Comparison of ENCODE assay signal across 19 cellular contexts in the genomic region with DNA sequence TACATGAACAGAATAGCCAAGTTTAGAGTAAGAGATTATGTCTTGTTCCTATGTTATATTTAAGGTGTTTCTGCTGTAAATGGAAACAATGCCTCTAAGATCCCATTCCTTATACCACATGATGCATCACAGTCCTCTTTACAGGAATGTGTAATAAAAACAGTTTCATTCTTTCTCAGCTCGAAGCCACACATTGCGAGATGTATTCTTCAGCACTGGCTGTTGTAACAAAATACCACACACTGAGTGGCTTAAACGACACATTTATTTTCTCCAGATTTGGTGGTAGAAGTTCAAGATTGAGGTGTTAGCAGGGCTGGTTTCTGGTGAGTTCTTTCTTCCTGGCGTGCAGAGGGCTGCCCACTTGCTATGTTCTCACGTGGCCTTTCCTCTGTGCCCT.
DNase-seq lines count a peak whose midpoint lies in the region; ATAC-seq and TF ChIP-seq lines count a peak whose summit lies in the region.
"Had no signal": no experiment of that assay in that cellular context is flagged by ENCODE, and none has a peak within 500 bp of the region (broad histone marks: within the 10 kb centered on the region; RNA-seq: fewer than 3 reads in every experiment).

No MANE protein-coding gene starts in this region.

- POLR2A ChIA-PET in MCF 10A (lab: Yijun Ruan, JAX), result no interaction called here
- POLR2A ChIA-PET in CD4-positive, alpha-beta memory T cell (lab: Charles Lee; ENCODE audit: partially characterized antibody), result no interaction called here

- H3K4me1 Mint-ChIP-seq in MCF 10A (ENCODE audit: insufficient read depth, unreplicated experiment), result peaks cover 6% of the 10 kb centered on the region
- no peaks in the 10 kb centered on the region for H3K4me1 Mint-ChIP-seq in CD4-positive, alpha-beta memory T cell
- H3K4me1 Mint-ChIP-seq: T-cell had no signal

- no peak for TF ChIP-seq POLR2A in NB4 (IDR thresholded peaks at IDR 0.05; ENCODE audit: extremely low read depth, insufficient read length)

- peak overlapping the region; percentile 52 for H3K4me3 Mint-ChIP-seq in MCF 10A (ENCODE audit: unreplicated experiment)
- no peak overlapping the region for H3K4me3 Mint-ChIP-seq in CD4-positive, alpha-beta memory T cell
- H3K4me3 Mint-ChIP-seq: CD4-positive, alpha-beta T cell; T-cell had no signal

- H3K9ac ChIP-seq in mammary epithelial cell (ENCODE audit: insufficient read depth, low read length), result no peak overlapping the region
- H3K9ac ChIP-seq: KMS-11 had no signal

- no peak for ATAC-seq in HG02840 (IDR thresholded peaks at IDR 0.05; ENCODE audit: low FRiP score, unreplicated experiment)
- ATAC-seq: A549, T-cell had no signal

- H2AFZ ChIP-seq in mammary epithelial cell (ENCODE audit: low read depth, low read length), result no peak overlapping the region

- DNase-seq in MCF 10A (ENCODE audit: unreplicated experiment) (peak; percentile 6), mammary epithelial cell (no peak), NB4 (ENCODE audit: low read depth) (peak; percentile 33), SK-MEL-5 (ENCODE audit: low read depth, low spot score) (peak; percentile 6)
- no peak for DNase-seq in central memory CD4-positive, alpha-beta T cell
- no peak for DNase-seq in CD4-positive, alpha-beta memory T cell
- DNase-seq: Calu3; CD4-positive, alpha-beta T cell; MG63; NCI-H1694 treated with DMSO at 0.1 percent for 48 hours; NCI-H510A; NCI-H748 treated with DMSO at 0.1 percent for 48 hours; Peyer's patch; T-cell had no signal

- H4K20me1 ChIP-seq in mammary epithelial cell (ENCODE audit: insufficient read depth, low read length), result no peaks in the 10 kb centered on the region

- no peaks in the 10 kb centered on the region for H3K36me3 Mint-ChIP-seq in MCF 10A (ENCODE audit: insufficient read depth, unreplicated experiment)
- H3K36me3 Mint-ChIP-seq in CD4-positive, alpha-beta memory T cell, result no peaks in the 10 kb centered on the region
- H3K36me3 Mint-ChIP-seq: T-cell had no signal

- peaks cover 1% of the 10 kb centered on the region for H3K27me3 ChIP-seq in mammary epithelial cell (ENCODE audit: insufficient read depth, low read length)
- H3K27me3 ChIP-seq in CD4-positive, alpha-beta memory T cell (ENCODE audit: insufficient read depth, low read length), result no peaks in the 10 kb centered on the region
- H3K27me3 ChIP-seq: MG63, Peyer's patch had no signal

- BruUV-seq in MCF 10A (replicated peaks; lab: Mats Ljungman, UMichigan) (no TSS peak), mammary epithelial cell (replicated peaks; lab: Mats Ljungman, UMichigan) (no TSS peak)

- no peaks in the 10 kb centered on the region for H3K36me3 ChIP-seq in mammary epithelial cell (ENCODE audit: insufficient read depth, low read length)
- no peaks in the 10 kb centered on the region for H3K36me3 ChIP-seq in CD4-positive, alpha-beta memory T cell (ENCODE audit: insufficient read depth, low read length)
- H3K36me3 ChIP-seq: MG63, Peyer's patch had no signal

- H3K9me3 ChIP-seq in mammary epithelial cell (replicated peaks; ENCODE audit: insufficient read depth, low read length), result no peaks in the 10 kb centered on the region
- H3K9me3 ChIP-seq in CD4-positive, alpha-beta memory T cell (ENCODE audit: control insufficient read depth in 1 of 2, low read length in 2 of 2), result no peaks in the 10 kb centered on the region
- H3K9me3 ChIP-seq: A549, MG63, Peyer's patch had no signal

- H3K27ac ChIP-seq in mammary epithelial cell (ENCODE audit: insufficient read depth, low read depth, low read length), result no peak overlapping the region
- no peak overlapping the region for H3K27ac ChIP-seq in CD4-positive, alpha-beta memory T cell (ENCODE audit: low read depth, low read length)
- H3K27ac ChIP-seq: A549, HL-60, KMS-11, Peyer's patch, SK-N-MC had no signal

- H3K79me2 ChIP-seq in mammary epithelial cell (ENCODE audit: insufficient read depth, low read length), result no peaks in the 10 kb centered on the region

- in situ Hi-C loops in mammary epithelial cell (cut with MboI; ENCODE audit: low sequenced_read_pairs in 2 of 2), result no loop called here
- in situ Hi-C loops in SK-MEL-5 (cut with HindIII; ENCODE audit: low pct_unique_long_range_greater_than_20kb, low sequenced_read_pairs), result no loop called here

- intact Hi-C loops in MCF 10A (cut with micrococcal nuclease), result no loop called here
- intact Hi-C loops in mammary epithelial cell (cut with micrococcal nuclease), result no loop called here
- intact Hi-C loops in CD4-positive, alpha-beta memory T cell (cut with micrococcal nuclease), result no loop called here

- WGBS in mammary epithelial cell (ENCODE audit: low coverage, missing lambda C conversion rate), result 56% methylated on average over 5 of the region's 5 CpGs

- dilution Hi-C loops in mammary epithelial cell (cut with HindIII; ENCODE audit: low sequenced_read_pairs), result no loop called here

- CTCF ChIA-PET in MCF 10A (lab: Yijun Ruan, JAX), result no interaction called here
- CTCF ChIA-PET in mammary epithelial cell (lab: Charles Lee; ENCODE audit: low non-redundant PET), result no interaction called here
- CTCF ChIA-PET in CD4-positive, alpha-beta memory T cell (lab: Charles Lee; ENCODE audit: partially characterized antibody), result interaction anchor here (1.0 kb wide), 1 partner anchor 8 kb away, joined by 3 read pairs; no protein-coding TSS in a partner anchor

- H3K4me1 ChIP-seq in mammary epithelial cell (ENCODE audit: insufficient read depth, low read length), result no peaks in the 10 kb centered on the region
- H3K4me1 ChIP-seq in CD4-positive, alpha-beta memory T cell (ENCODE audit: insufficient read depth, low read length), result no peaks in the 10 kb centered on the region
- H3K4me1 ChIP-seq: A549, Peyer's patch had no signal

- TF ChIP-seq CTCF in MCF 10A (IDR thresholded peaks at IDR 0.05; ENCODE audit: unreplicated experiment) (no peak), mammary epithelial cell (conservative IDR thresholded peaks at IDR 0.05 in 1 of 2, IDR thresholded peaks at IDR 0.05 in 1 of 2; ENCODE audit: extremely low read depth in 1 of 2, insufficient read depth in 1 of 2, low read depth in 1 of 2, low read length in 2 of 2) (no peak), NB4 (IDR thresholded peaks at IDR 0.05; ENCODE audit: low read depth, low read length) (no peak)

- no peak overlapping the region for H3K4me3 ChIP-seq in mammary epithelial cell (replicated peaks in 1 of 3; ENCODE audit: insufficient read depth in 1 of 3, low read depth in 2 of 3, low read length in 3 of 3)
- H3K4me3 ChIP-seq in NB4 (ENCODE audit: low read depth, low read length), result no peak overlapping the region
- H3K4me3 ChIP-seq in CD4-positive, alpha-beta memory T cell (ENCODE audit: low read length in 2 of 2), result no peak overlapping the region
- H3K4me3 ChIP-seq: A549, MG63, Peyer's patch, SK-N-MC had no signal

- peaks cover 24% of the 10 kb centered on the region for H3K27me3 Mint-ChIP-seq in MCF 10A (ENCODE audit: insufficient read depth, unreplicated experiment)
- peaks cover 0 to 1% of the 10 kb centered on the region in 2 donors for H3K27me3 Mint-ChIP-seq in CD4-positive, alpha-beta memory T cell
- H3K27me3 Mint-ChIP-seq: CD4-positive, alpha-beta T cell; T-cell had no signal

- no peak overlapping the region for H3K4me2 ChIP-seq in mammary epithelial cell (ENCODE audit: insufficient read depth, low read depth, low read length)
- H3K4me2 ChIP-seq: A549, KMS-11 had no signal

- peak overlapping the region; percentile 55 for H3K27ac Mint-ChIP-seq in MCF 10A (ENCODE audit: low read depth, unreplicated experiment)
- no peak overlapping the region for H3K27ac Mint-ChIP-seq in CD4-positive, alpha-beta memory T cell
- H3K27ac Mint-ChIP-seq: CD4-positive, alpha-beta T cell; T-cell had no signal

- no peaks in the 10 kb centered on the region for H3K9me3 Mint-ChIP-seq in MCF 10A (ENCODE audit: unreplicated experiment)
- H3K9me3 Mint-ChIP-seq in CD4-positive, alpha-beta memory T cell, result peaks cover 0 to 11% (median 0%) of the 10 kb centered on the region in 8 donors

Comparison
In these comparisons a context has a peak if more than half of its experiments do, and no peak if none do; other contexts are left out.
1. DNase-seq: peak in MCF 10A (single experiment), NB4 (single experiment) and SK-MEL-5 (single experiment); none in mammary epithelial cell (single experiment), central memory CD4-positive, alpha-beta T cell (single experiment) and CD4-positive, alpha-beta memory T cell (0 of 5).